Comparison of ENCODE assay signal across 8 cellular contexts in the genomic region with DNA sequence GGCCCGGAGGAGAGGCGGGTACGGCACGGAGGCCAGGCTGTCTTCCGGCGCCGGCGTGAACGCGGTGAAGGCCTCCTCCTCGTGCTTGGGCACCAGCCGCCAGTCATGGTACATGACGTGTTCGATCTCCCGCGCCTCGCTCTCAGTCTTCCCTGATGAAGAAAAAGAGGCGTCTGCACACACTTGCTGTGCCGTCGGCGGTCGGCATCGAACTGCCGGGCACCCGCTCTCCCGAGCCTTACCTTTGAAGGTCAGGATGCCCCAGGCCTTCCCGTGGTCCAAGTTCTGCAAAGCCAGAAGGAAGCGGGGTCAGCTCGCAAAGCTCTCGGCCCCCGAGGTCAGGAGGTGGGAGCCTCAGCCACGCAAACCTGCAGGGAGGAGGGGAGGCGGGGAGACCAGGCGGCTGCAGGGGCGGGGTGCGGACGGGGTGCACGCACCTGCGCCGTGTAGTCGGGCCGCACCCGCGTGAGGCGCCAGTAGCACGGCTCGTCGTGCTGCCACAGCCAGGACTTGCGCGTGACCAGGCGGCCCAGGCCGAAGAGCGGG. TPM values are rescaled to one million over a fixed set of nuclear protein-coding genes. Genes with fewer than 3 reads are reported as not detected.
DNase-seq lines count a peak whose midpoint lies in the region; ATAC-seq and TF ChIP-seq lines count a peak whose summit lies in the region.

TSS of gene EME2 (plus strand) at position 449 of the 546 bp plus-strand sequence. CDS start 418 bp downstream, outside the sequence.

- peak within 1 kb of the TSS; percentile 26 to 91 (median 88) for H3K9ac ChIP-seq in subcutaneous abdominal adipose tissue (ENCODE audit: low read length in 5 of 5)

- H3K27me3 Mint-ChIP-seq in activated B cell treated with CpG ODN at 0.5 μM for 24 hours (no peaks in the 10 kb centered on the region), mesothelial cell of epicardium (ENCODE audit: low read depth) (no peaks in the 10 kb centered on the region)

- peak within 1 kb of the TSS; percentile 62 for H3K27ac ChIP-seq in subcutaneous abdominal adipose tissue (ENCODE audit: low read depth, low read length)

- no peaks in the 10 kb centered on the region for H3K27me3 ChIP-seq in subcutaneous abdominal adipose tissue (ENCODE audit: control insufficient read depth in 5 of 5, insufficient read depth in 4 of 5, low read length in 5 of 5)

- H3K36me3 ChIP-seq in subcutaneous abdominal adipose tissue (ENCODE audit: control insufficient read depth in 5 of 5, insufficient read depth in 5 of 5, low read length in 5 of 5), result peaks cover 0 to 45% (median 38%) of the 10 kb centered on the region in 5 donors

- no peaks in the 10 kb centered on the region for H3K9me3 ChIP-seq in subcutaneous abdominal adipose tissue (ENCODE audit: control insufficient read depth in 5 of 5, low read length in 5 of 5)

- no peaks in the 10 kb centered on the region for H3K9me3 Mint-ChIP-seq in activated B cell treated with CpG ODN at 0.5 μM for 24 hours
- no peaks in the 10 kb centered on the region for H3K9me3 Mint-ChIP-seq in mesothelial cell of epicardium

- CTCF ChIA-PET in activated B cell treated with CpG ODN at 0.5 μM for 24 hours (lab: Charles Lee), result interaction anchor here (0.8 to 3.3 kb wide), 4 partner anchors 8 to 66 kb away, joined by 3 to 15 read pairs (median 3); partner anchors contain the start of genes MAPK8IP3, NUBP2 and SPSB3

- H3K4me3 ChIP-seq in subcutaneous abdominal adipose tissue (ENCODE audit: low read depth in 1 of 5, low read length in 5 of 5), result peak within 1 kb of the TSS; percentile 73 to 96 (median 90)

- peak; percentile 13 for ATAC-seq in GM18867 (IDR thresholded peaks at IDR 0.05; ENCODE audit: unreplicated experiment)
- ATAC-seq in activated B cell treated with CpG ODN at 0.5 μM for 24 hours (ENCODE audit: low read depth), result no peak

- peaks cover 7 to 45% (median 40%) of the 10 kb centered on the region in 5 donors for H3K4me1 ChIP-seq in subcutaneous abdominal adipose tissue (ENCODE audit: control insufficient read depth in 5 of 5, insufficient read depth in 5 of 5, low read length in 5 of 5)

- intact Hi-C loops in activated B cell treated with CpG ODN at 0.5 μM for 24 hours (cut with micrococcal nuclease), result loop anchor here (2.0 to 5.0 kb wide), 3 partner anchors 66 to 430 kb away; partner anchors contain the start of gene MAPK8IP3

- H3K4me3 Mint-ChIP-seq in activated B cell treated with CpG ODN at 0.5 μM for 24 hours, result peak within 1 kb of the TSS; percentile 87
- peak within 1 kb of the TSS; percentile 94 for H3K4me3 Mint-ChIP-seq in mesothelial cell of epicardium

- H3K27ac Mint-ChIP-seq in activated B cell treated with CpG ODN at 0.5 μM for 24 hours, result peak within 1 kb of the TSS; percentile 89
- peak within 1 kb of the TSS; percentile 94 for H3K27ac Mint-ChIP-seq in mesothelial cell of epicardium

- H3K36me3 Mint-ChIP-seq in activated B cell treated with CpG ODN at 0.5 μM for 24 hours (ENCODE audit: low read depth) (peaks cover 38% of the 10 kb centered on the region), mesothelial cell of epicardium (peaks cover 3% of the 10 kb centered on the region)

- POLR2A ChIA-PET in activated B cell treated with CpG ODN at 0.5 μM for 24 hours (lab: Charles Lee), result interaction anchor here (0.6 to 5.6 kb wide), 13 partner anchors 10 to 352 kb away, joined by 3 to 88 read pairs (median 3); partner anchors contain the start of genes FAHD1, JPT2, MAPK8IP3 and NUBP2

- peak; percentile 46 for DNase-seq in HT-29 (ENCODE audit: low spot score)
- DNase-seq in activated B cell treated with CpG ODN at 0.5 μM for 24 hours, result peak; percentile 31
- DNase-seq in dermis blood vessel endothelial cell, result peak; percentile 42
- no peak for DNase-seq in mesothelial cell of epicardium (ENCODE audit: low spot score in 2 of 2, unreplicated experiment in 2 of 2)
- DNase-seq in activated gamma-delta T cell treated with Interleukin-2 at 50 U/mL for 16 hours, result no peak
- DNase-seq in dedifferentiated amniotic fluid mesenchymal stem cell (ENCODE audit: extremely low spot score), result no peak

- peaks cover 24% of the 10 kb centered on the region for H3K4me1 Mint-ChIP-seq in activated B cell treated with CpG ODN at 0.5 μM for 24 hours
- H3K4me1 Mint-ChIP-seq in mesothelial cell of epicardium, result peaks cover 21% of the 10 kb centered on the region

- TF ChIP-seq CTCF in activated B cell treated with CpG ODN at 0.5 μM for 24 hours (IDR thresholded peaks at IDR 0.05) (no peak), mesothelial cell of epicardium (IDR thresholded peaks at IDR 0.05; ENCODE audit: unreplicated experiment) (no peak)

RNA-seq across cellular contexts. Expression of gene EME2, which starts in this region (rescaled TPM):
- 75.6 and 84.1 TPM in 2 replicates for total RNA-seq in HT-29 (2014; rRNA removed; shearing (Covaris generic))
- total RNA-seq in activated B cell treated with CpG ODN at 0.5 μM for 24 hours (37.1 and 49.9 TPM in 2 replicates), dermis blood vessel endothelial cell (9.7 and 16.5 TPM in 2 replicates), mesothelial cell of epicardium (32.3 to 41.5 TPM (median 35.2 TPM) in 3 replicates)

Comparison
In these comparisons a context has a peak if more than half of its experiments do, and no peak if none do; other contexts are left out.
1. DNase-seq: peak in HT-29 (single experiment), activated B cell treated with CpG ODN at 0.5 μM for 24 hours (single experiment) and dermis blood vessel endothelial cell (single experiment); none in mesothelial cell of epicardium (0 of 2), activated gamma-delta T cell treated with Interleukin-2 at 50 U/mL for 16 hours (single experiment) and dedifferentiated amniotic fluid mesenchymal stem cell (single experiment).